Comparison of ENCODE assay signal across 19 cellular contexts in genomic region chr11:71323876-71324526, GRCh38.
DNase-seq lines count a peak whose midpoint lies in the region; ATAC-seq, FAIRE-seq and TF ChIP-seq lines count a peak whose summit lies in the region.
"Had no signal": no experiment of that assay in that cellular context is flagged by ENCODE, and none has a peak within 500 bp of the region (broad histone marks: within the 10 kb centered on the region; RNA-seq: fewer than 3 reads in every experiment).

No MANE protein-coding gene starts in this region.

- TF ChIP-seq EP300 in HepG2 (IDR thresholded peaks at IDR 0.05; ENCODE audit: low read depth in 2 of 2, low read length in 2 of 2), result no peak
- TF ChIP-seq EP300 in HepG2 (CRISPR knock-in tag; IDR thresholded peaks at IDR 0.05; ENCODE audit: borderline replicate concordance), result no peak

- intact Hi-C loops in right lobe of liver (cut with DNase I), result no loop called here
- intact Hi-C loops in HepG2 (cut with micrococcal nuclease; ENCODE audit: unreplicated experiment), result no loop called here
- intact Hi-C loops in posterior vena cava (cut with DNase I), result no loop called here
- intact Hi-C loops in upper lobe of right lung (cut with DNase I), result no loop called here
- intact Hi-C loops in MCF 10A (cut with micrococcal nuclease), result no loop called here

- H3K9ac ChIP-seq in HepG2 (ENCODE audit: insufficient read depth, low read depth, low read length), result no peak overlapping the region

- no peak for FAIRE-seq in HepG2 (lab: Jason Lieb, UNC)
- FAIRE-seq: A204.1, D721Med, G401.6, GM12891 had no signal

- H3K27me3 ChIP-seq in right lobe of liver, result no peaks in the 10 kb centered on the region
- peaks cover 3 to 57% of the 10 kb centered on the region in 2 experiments; a peak in 4 of 5 replicates for H3K27me3 ChIP-seq in HepG2 (ENCODE audit: control insufficient read depth in 1 of 2, insufficient read depth in 2 of 2, low read length in 2 of 2)
- H3K27me3 ChIP-seq in upper lobe of right lung, result no peaks in the 10 kb centered on the region
- H3K27me3 ChIP-seq: BE2C had no signal

- peaks cover 25% of the 10 kb centered on the region for H3K9me3 Mint-ChIP-seq in MCF 10A (ENCODE audit: unreplicated experiment)
- H3K9me3 Mint-ChIP-seq: CD4-positive, alpha-beta T cell had no signal

- H3K4me1 ChIP-seq in right lobe of liver (peaks cover 0 to 11% (median 0%) of the 10 kb centered on the region in 4 donors), HepG2 (ENCODE audit: insufficient read depth, low read length) (peaks cover 26% of the 10 kb centered on the region), upper lobe of right lung (no peaks in the 10 kb centered on the region)
- H3K4me1 ChIP-seq: BE2C, Caco-2 had no signal

- ATAC-seq in right lobe of liver (no peak), HepG2 (no peak), upper lobe of right lung (no peak)
- ATAC-seq: HCT116 had no signal

- no peaks in the 10 kb centered on the region for H3K79me2 ChIP-seq in HepG2 (ENCODE audit: insufficient read depth, low read length)

- in situ Hi-C loops in HepG2 (cut with HindIII; ENCODE audit: extremely low pct_ligation_motif_present, low pct_unique_long_range_greater_than_20kb), result no loop called here

- TF ChIP-seq CTCF in right lobe of liver (IDR thresholded peaks at IDR 0.05), result no peak
- no peak for TF ChIP-seq CTCF in HepG2 (CRISPR knock-in tag; IDR thresholded peaks at IDR 0.05)
- TF ChIP-seq CTCF in upper lobe of right lung (IDR thresholded peaks at IDR 0.05), result no peak
- TF ChIP-seq CTCF in MCF 10A (IDR thresholded peaks at IDR 0.05; ENCODE audit: unreplicated experiment), result no peak

- H3K4me3 Mint-ChIP-seq in MCF 10A (ENCODE audit: unreplicated experiment), result no peak overlapping the region
- H3K4me3 Mint-ChIP-seq: CD4-positive, alpha-beta T cell had no signal

- H3K4me1 Mint-ChIP-seq in MCF 10A (ENCODE audit: insufficient read depth, unreplicated experiment), result no peaks in the 10 kb centered on the region

- WGBS in right lobe of liver (ENCODE audit: insufficient coverage, low coverage, low lambda C conversion rate, missing lambda C conversion rate), result 67% methylated on average over 3 of the region's 11 CpGs
- WGBS in HepG2 (ENCODE audit: low lambda C conversion rate), result 44% methylated on average over 9 of the region's 11 CpGs

- no peak for TF ChIP-seq RAD21 in HepG2 (CRISPR knock-in tag; IDR thresholded peaks at IDR 0.05)

- H4K20me1 ChIP-seq in HepG2 (ENCODE audit: insufficient read depth, low read length), result peaks cover 3% of the 10 kb centered on the region; the same call in 1 of the 2 replicates

- no peaks in the 10 kb centered on the region for H3K36me3 Mint-ChIP-seq in MCF 10A (ENCODE audit: insufficient read depth, unreplicated experiment)

- H3K27me3 Mint-ChIP-seq in MCF 10A (ENCODE audit: insufficient read depth, unreplicated experiment), result no peaks in the 10 kb centered on the region

- H3K36me3 ChIP-seq in right lobe of liver, result no peaks in the 10 kb centered on the region
- no peaks in the 10 kb centered on the region for H3K36me3 ChIP-seq in HepG2 (replicated peaks in 1 of 2; ENCODE audit: control insufficient read depth in 1 of 2, insufficient read depth in 2 of 2, low read length in 2 of 2)
- no peaks in the 10 kb centered on the region for H3K36me3 ChIP-seq in upper lobe of right lung
- H3K36me3 ChIP-seq: BE2C had no signal

- BruUV-seq in HepG2 (replicated peaks; lab: Mats Ljungman, UMichigan), result no TSS peak
- no TSS peak for BruUV-seq in MCF 10A (replicated peaks; lab: Mats Ljungman, UMichigan)

- H3K4me2 ChIP-seq in HepG2 (ENCODE audit: low read depth, low read length), result no peak overlapping the region

- no peak overlapping the region for H2AFZ ChIP-seq in HepG2 (ENCODE audit: low read length)

- peak in 2 of 3 donors; percentile 1 to 28 for DNase-seq in right lobe of liver
- DNase-seq in HepG2 (ENCODE audit: low spot score), result no peak
- DNase-seq in islet precursor cell, result peak; percentile 31
- peak; percentile 35 for DNase-seq in posterior vena cava (ENCODE audit: low spot score)
- peak; percentile 31 for DNase-seq in upper lobe of right lung
- no peak for DNase-seq in C1 segment of cervical spinal cord (lab: John Stamatoyannopoulos, UW)
- no peak for DNase-seq in MCF 10A (ENCODE audit: unreplicated experiment)
- no peak for DNase-seq in 8988T
- DNase-seq: ACHN; BE2C; CD4-positive, alpha-beta T cell; GOT3 had no signal

- POLR2A ChIA-PET in HepG2 (lab: Yijun Ruan, JAX) (no interaction called here), MCF 10A (lab: Yijun Ruan, JAX) (no interaction called here)

- CTCF ChIA-PET in HepG2 (lab: Yijun Ruan, JAX; ENCODE audit: low intra/inter-chr PET ratio, low total read pairs) (no interaction called here), MCF 10A (lab: Yijun Ruan, JAX) (interaction anchor here (1.5 kb wide), 1 partner anchor 20 kb away, joined by 3 read pairs; no protein-coding TSS in a partner anchor)

- H3K4me3 ChIP-seq in right lobe of liver (no peak overlapping the region), HepG2 (replicated peaks in 1 of 3; ENCODE audit: insufficient read depth in 1 of 3, low read depth in 2 of 3, low read length in 3 of 3) (no peak overlapping the region), upper lobe of right lung (no peak overlapping the region)

- no peak overlapping the region for H3K27ac ChIP-seq in right lobe of liver
- no peak overlapping the region for H3K27ac ChIP-seq in HepG2 (ENCODE audit: extremely low read length, insufficient read depth, low read length)
- no peak overlapping the region for H3K27ac ChIP-seq in upper lobe of right lung
- H3K27ac ChIP-seq: C4-2B had no signal

- H3K9me3 ChIP-seq in right lobe of liver, result no peaks in the 10 kb centered on the region
- H3K9me3 ChIP-seq in HepG2 (ENCODE audit: low read length), result no peaks in the 10 kb centered on the region
- H3K9me3 ChIP-seq in upper lobe of right lung, result no peaks in the 10 kb centered on the region
- H3K9me3 ChIP-seq: BE2C had no signal

- TF ChIP-seq POLR2A in right lobe of liver (IDR thresholded peaks at IDR 0.05), result no peak
- no peak for TF ChIP-seq POLR2A in HepG2 (IDR thresholded peaks at IDR 0.05; ENCODE audit: insufficient read depth in 1 of 2, low read depth in 2 of 2, low read length in 2 of 2)

- H3K27ac Mint-ChIP-seq in MCF 10A (ENCODE audit: low read depth, unreplicated experiment), result no peak overlapping the region
- H3K27ac Mint-ChIP-seq: CD4-positive, alpha-beta T cell had no signal

TF ChIP-seq in HepG2, 621 proteins besides CTCF, POLR2A, EP300 and RAD21:
- TF ChIP-seq TBX3 (IDR thresholded peaks at IDR 0.05; ENCODE audit: borderline replicate concordance) (no peak), KLF11 (CRISPR knock-in tag; IDR thresholded peaks at IDR 0.05) (no peak)
TF ChIP-seq in HepG2: peak in this region for 0.

Comparison
In these comparisons a context has a peak if more than half of its experiments do, and no peak if none do; other contexts are left out.
1. DNase-seq: peak in right lobe of liver (2 of 3), islet precursor cell (single experiment), posterior vena cava (single experiment) and upper lobe of right lung (single experiment); none in HepG2 (single experiment), C1 segment of cervical spinal cord (0 of 14), MCF 10A (single experiment) and 8988T (single experiment).